ENCODE assay signal across 8 cellular contexts in the genomic region with DNA sequence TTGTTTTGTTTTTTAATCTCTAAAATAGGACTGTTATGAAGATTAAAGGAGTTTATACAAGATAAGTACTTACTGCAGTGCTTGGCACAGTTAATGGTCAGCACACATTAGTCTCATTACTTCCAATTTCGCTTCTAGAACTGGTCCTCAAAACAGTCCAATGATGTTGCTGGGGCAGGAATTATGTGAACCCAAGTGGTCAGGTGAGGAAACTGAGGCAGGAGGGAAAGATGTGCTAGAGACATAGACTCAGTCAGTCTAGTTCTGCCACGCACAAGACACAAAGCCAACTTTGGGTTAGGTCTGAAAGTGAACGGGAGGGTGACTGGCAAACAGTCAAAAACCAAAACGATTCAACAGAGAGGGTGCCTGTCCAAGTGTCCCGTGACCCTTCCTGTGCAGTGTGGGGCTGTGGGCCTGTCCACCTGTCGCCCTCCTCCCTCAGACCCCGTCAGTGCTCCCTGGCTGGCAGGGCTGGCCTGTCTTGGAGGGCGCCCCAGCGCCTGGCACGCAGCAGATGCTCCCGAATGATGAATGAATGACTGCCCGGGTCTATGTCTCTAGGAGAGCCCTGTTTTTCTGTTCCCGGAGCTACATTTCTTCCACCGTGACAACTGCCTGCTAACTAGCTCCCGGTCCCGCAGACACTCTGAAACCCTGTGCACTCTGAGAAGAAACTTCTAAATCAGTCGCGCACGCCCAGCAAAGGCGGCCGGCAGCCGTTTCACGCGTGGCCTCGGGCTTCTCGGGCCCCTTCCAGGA. TPM values are rescaled to one million over a fixed set of nuclear protein-coding genes. Genes with fewer than 3 reads are reported as not detected.
DNase-seq lines count a peak whose midpoint lies in the region; ATAC-seq and TF ChIP-seq lines count a peak whose summit lies in the region.

No MANE protein-coding gene starts in this region.

- H3K4me3 ChIP-seq in Panc1 (ENCODE audit: low read depth in 2 of 2, low read length in 2 of 2) (peak overlapping the region; percentile 63 to 74), epithelial cell of esophagus (ENCODE audit: low read length) (peak overlapping the region; percentile 61), neutrophil (ENCODE audit: low read depth in 1 of 2, low read length in 1 of 2) (peak overlapping the region; percentile 58 to 69)

- peak; percentile 0; the same call in 1 of the 2 replicates for ATAC-seq in Panc1
- ATAC-seq in HG03039 (IDR thresholded peaks at IDR 0.05; ENCODE audit: unreplicated experiment), result no peak
- ATAC-seq in HG03045 (IDR thresholded peaks at IDR 0.05; ENCODE audit: unreplicated experiment), result no peak

- peaks cover 27% of the 10 kb centered on the region for H3K4me1 Mint-ChIP-seq in Calu3 (ENCODE audit: low read depth, unreplicated experiment)

- H3K27me3 ChIP-seq in Panc1 (ENCODE audit: control insufficient read depth, insufficient read depth, low read length), result no peaks in the 10 kb centered on the region
- H3K27me3 ChIP-seq in neutrophil, result peaks cover 31% of the 10 kb centered on the region

- peak overlapping the region; percentile 92 for H3K27ac Mint-ChIP-seq in Calu3 (ENCODE audit: unreplicated experiment)

- H3K9me3 ChIP-seq in Panc1 (ENCODE audit: control insufficient read depth, insufficient read depth, low read depth, low read length) (no peaks in the 10 kb centered on the region), neutrophil (no peaks in the 10 kb centered on the region)

- peaks cover 8% of the 10 kb centered on the region for H3K4me1 ChIP-seq in Panc1 (ENCODE audit: control insufficient read depth, insufficient read depth, low read length)
- peaks cover 32 to 41% of the 10 kb centered on the region in 2 experiments for H3K4me1 ChIP-seq in neutrophil (ENCODE audit: control insufficient read depth in 1 of 2, insufficient read depth in 1 of 2, low read depth in 1 of 2, low read length in 1 of 2)

- intact Hi-C loops in Calu3 (cut with micrococcal nuclease; ENCODE audit: unreplicated experiment) (loop anchor here (2.0 kb wide), 1 partner anchor 67 kb away; no protein-coding TSS in a partner anchor), Panc1 (cut with micrococcal nuclease; ENCODE audit: unreplicated experiment) (no loop called here)

- H3K36me3 Mint-ChIP-seq in Calu3 (ENCODE audit: insufficient read depth, unreplicated experiment), result peaks cover 53% of the 10 kb centered on the region

- POLR2A ChIA-PET in Panc1 (lab: Charles Lee), result no interaction called here

- no peaks in the 10 kb centered on the region for H3K27me3 Mint-ChIP-seq in Calu3 (ENCODE audit: unreplicated experiment)

- DNase-seq in Calu3, result peak; percentile 16
- DNase-seq in Panc1 (ENCODE audit: low read depth, low spot score), result no peak
- no peak for DNase-seq in epithelial cell of esophagus (ENCODE audit: low read depth)
- no peak for DNase-seq in activated CD4-positive, CD25-positive, alpha-beta regulatory T cell treated with anti-CD3 and anti-CD28 coated beads, Interleukin-2, amount 50 U/mL, for 72 hours
- no peak for DNase-seq in pons (ENCODE audit: low spot score)

- TSS peak; percentile 64 for BruUV-seq in Calu3 (replicated peaks; lab: Mats Ljungman, UMichigan)
- BruUV-seq in Panc1 (replicated peaks; lab: Mats Ljungman, UMichigan), result TSS peak; percentile 89

- no peaks in the 10 kb centered on the region for H3K36me3 ChIP-seq in Panc1 (ENCODE audit: control insufficient read depth, insufficient read depth, low read length)
- no peaks in the 10 kb centered on the region for H3K36me3 ChIP-seq in neutrophil

- in situ Hi-C loops in Panc1 (cut with HindIII; ENCODE audit: low pct_unique_long_range_greater_than_20kb, low sequenced_read_pairs), result no loop called here

- TF ChIP-seq CTCF in Calu3 (IDR thresholded peaks at IDR 0.05; ENCODE audit: unreplicated experiment) (no peak), Panc1 (IDR thresholded peaks at IDR 0.05) (no peak), epithelial cell of esophagus (IDR thresholded peaks at IDR 0.05; ENCODE audit: insufficient read depth, low read depth, low read length, missing control alignments) (no peak), neutrophil (IDR thresholded peaks at IDR 0.05) (no peak)

- CTCF ChIA-PET in Calu3 (lab: Charles Lee) (interaction anchor here (1.1 to 1.7 kb wide), 2 partner anchors 31 to 68 kb away, joined by 5 to 7 read pairs; no protein-coding TSS in a partner anchor), Panc1 (lab: Charles Lee) (interaction anchor here (1.5 kb wide), 1 partner anchor 68 kb away, joined by 6 read pairs; no protein-coding TSS in a partner anchor)

- H3K27ac ChIP-seq in Panc1 (ENCODE audit: low read length), result peak overlapping the region; percentile 92
- H3K27ac ChIP-seq in neutrophil, result no peak overlapping the region

- H3K4me3 Mint-ChIP-seq in Calu3 (ENCODE audit: low read depth, unreplicated experiment), result peak overlapping the region; percentile 99

- no peaks in the 10 kb centered on the region for H3K9me3 Mint-ChIP-seq in Calu3 (ENCODE audit: low read depth, unreplicated experiment)

RNA-seq across cellular contexts. Expression of gene LRP8, which starts 2.4 kb away (rescaled TPM):
- total RNA-seq in Calu3 (2022) (84.1 and 104 TPM in 2 replicates), Panc1 (2021; ENCODE audit: unreplicated experiment) (28.6 TPM)
- polyA plus RNA-seq in Panc1 (2012; ENCODE audit: insufficient read length), result 24.2 TPM
